Comparison of ENCODE assay signal across 2 cellular contexts in the genomic region with DNA sequence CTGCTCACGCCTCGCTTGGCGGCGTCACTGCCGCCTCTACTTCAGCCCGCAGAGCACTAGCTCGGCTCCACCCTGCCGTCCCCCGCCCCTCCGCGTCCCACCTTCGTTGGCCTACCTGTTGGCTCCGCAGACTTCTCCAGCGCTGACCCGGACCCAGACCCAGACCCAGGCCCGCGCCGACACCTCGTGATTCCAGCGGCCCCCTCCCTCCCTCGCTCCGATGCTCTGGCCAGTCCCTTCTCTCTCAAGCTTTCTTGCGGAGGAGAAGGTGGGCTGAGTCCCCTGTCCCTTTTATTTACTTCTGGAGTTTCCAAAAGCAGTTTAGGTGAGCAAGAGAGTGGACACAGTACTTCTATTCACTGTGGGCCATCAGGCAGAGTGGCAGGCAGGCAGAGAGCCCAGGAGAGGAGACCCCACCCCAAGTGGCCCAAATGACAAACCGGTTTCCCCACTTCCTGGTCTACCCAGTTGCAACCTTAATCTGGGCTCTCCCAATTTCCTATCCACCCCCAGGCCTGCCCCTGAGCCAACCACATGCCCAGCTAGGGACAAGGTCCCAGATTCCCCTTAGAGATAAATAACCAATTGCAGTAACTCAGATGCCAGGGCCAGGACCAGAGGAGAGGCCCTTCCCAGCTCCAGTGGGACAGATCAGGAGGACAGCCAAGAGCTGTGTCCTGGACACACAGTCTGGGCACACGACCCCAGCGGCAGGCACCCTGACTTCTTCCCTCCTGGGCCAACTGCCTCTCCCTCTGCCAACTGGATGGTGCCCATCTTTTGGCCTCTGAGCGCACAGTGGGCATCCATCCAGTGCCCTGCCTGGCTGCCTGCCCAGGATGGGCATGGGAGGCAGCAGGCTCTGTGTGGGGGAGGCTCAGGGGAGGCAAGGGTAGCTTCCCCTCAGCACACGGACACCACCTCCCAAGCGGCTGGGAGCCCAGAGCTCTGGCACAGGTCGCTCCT.
TF ChIP-seq lines count a peak whose summit lies in the region.

No MANE protein-coding gene starts in this region.

TF ChIP-seq in H1, 55 proteins besides CTCF, POLR2A, EP300 and RAD21:
- 0 out of 2 replicates have a peak, but pooled peaks have one; percentile 11 for TF ChIP-seq SP1 (IDR thresholded peaks at IDR 0.05; ENCODE audit: low read depth, low read length)
- TF ChIP-seq, protein P1, sequence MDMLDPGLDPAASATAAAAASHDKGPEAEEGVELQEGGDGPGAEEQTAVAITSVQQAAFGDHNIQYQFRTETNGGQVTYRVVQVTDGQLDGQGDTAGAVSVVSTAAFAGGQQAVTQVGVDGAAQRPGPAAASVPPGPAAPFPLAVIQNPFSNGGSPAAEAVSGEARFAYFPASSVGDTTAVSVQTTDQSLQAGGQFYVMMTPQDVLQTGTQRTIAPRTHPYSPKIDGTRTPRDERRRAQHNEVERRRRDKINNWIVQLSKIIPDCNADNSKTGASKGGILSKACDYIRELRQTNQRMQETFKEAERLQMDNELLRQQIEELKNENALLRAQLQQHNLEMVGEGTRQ (IDR thresholded peaks at IDR 0.05; ENCODE audit: low read length), result no peak
- no peak for TF ChIP-seq RBBP5 (IDR thresholded peaks at IDR 0.05; ENCODE audit: borderline replicate concordance, low read depth, low read length)
- TF ChIP-seq, protein P2, sequence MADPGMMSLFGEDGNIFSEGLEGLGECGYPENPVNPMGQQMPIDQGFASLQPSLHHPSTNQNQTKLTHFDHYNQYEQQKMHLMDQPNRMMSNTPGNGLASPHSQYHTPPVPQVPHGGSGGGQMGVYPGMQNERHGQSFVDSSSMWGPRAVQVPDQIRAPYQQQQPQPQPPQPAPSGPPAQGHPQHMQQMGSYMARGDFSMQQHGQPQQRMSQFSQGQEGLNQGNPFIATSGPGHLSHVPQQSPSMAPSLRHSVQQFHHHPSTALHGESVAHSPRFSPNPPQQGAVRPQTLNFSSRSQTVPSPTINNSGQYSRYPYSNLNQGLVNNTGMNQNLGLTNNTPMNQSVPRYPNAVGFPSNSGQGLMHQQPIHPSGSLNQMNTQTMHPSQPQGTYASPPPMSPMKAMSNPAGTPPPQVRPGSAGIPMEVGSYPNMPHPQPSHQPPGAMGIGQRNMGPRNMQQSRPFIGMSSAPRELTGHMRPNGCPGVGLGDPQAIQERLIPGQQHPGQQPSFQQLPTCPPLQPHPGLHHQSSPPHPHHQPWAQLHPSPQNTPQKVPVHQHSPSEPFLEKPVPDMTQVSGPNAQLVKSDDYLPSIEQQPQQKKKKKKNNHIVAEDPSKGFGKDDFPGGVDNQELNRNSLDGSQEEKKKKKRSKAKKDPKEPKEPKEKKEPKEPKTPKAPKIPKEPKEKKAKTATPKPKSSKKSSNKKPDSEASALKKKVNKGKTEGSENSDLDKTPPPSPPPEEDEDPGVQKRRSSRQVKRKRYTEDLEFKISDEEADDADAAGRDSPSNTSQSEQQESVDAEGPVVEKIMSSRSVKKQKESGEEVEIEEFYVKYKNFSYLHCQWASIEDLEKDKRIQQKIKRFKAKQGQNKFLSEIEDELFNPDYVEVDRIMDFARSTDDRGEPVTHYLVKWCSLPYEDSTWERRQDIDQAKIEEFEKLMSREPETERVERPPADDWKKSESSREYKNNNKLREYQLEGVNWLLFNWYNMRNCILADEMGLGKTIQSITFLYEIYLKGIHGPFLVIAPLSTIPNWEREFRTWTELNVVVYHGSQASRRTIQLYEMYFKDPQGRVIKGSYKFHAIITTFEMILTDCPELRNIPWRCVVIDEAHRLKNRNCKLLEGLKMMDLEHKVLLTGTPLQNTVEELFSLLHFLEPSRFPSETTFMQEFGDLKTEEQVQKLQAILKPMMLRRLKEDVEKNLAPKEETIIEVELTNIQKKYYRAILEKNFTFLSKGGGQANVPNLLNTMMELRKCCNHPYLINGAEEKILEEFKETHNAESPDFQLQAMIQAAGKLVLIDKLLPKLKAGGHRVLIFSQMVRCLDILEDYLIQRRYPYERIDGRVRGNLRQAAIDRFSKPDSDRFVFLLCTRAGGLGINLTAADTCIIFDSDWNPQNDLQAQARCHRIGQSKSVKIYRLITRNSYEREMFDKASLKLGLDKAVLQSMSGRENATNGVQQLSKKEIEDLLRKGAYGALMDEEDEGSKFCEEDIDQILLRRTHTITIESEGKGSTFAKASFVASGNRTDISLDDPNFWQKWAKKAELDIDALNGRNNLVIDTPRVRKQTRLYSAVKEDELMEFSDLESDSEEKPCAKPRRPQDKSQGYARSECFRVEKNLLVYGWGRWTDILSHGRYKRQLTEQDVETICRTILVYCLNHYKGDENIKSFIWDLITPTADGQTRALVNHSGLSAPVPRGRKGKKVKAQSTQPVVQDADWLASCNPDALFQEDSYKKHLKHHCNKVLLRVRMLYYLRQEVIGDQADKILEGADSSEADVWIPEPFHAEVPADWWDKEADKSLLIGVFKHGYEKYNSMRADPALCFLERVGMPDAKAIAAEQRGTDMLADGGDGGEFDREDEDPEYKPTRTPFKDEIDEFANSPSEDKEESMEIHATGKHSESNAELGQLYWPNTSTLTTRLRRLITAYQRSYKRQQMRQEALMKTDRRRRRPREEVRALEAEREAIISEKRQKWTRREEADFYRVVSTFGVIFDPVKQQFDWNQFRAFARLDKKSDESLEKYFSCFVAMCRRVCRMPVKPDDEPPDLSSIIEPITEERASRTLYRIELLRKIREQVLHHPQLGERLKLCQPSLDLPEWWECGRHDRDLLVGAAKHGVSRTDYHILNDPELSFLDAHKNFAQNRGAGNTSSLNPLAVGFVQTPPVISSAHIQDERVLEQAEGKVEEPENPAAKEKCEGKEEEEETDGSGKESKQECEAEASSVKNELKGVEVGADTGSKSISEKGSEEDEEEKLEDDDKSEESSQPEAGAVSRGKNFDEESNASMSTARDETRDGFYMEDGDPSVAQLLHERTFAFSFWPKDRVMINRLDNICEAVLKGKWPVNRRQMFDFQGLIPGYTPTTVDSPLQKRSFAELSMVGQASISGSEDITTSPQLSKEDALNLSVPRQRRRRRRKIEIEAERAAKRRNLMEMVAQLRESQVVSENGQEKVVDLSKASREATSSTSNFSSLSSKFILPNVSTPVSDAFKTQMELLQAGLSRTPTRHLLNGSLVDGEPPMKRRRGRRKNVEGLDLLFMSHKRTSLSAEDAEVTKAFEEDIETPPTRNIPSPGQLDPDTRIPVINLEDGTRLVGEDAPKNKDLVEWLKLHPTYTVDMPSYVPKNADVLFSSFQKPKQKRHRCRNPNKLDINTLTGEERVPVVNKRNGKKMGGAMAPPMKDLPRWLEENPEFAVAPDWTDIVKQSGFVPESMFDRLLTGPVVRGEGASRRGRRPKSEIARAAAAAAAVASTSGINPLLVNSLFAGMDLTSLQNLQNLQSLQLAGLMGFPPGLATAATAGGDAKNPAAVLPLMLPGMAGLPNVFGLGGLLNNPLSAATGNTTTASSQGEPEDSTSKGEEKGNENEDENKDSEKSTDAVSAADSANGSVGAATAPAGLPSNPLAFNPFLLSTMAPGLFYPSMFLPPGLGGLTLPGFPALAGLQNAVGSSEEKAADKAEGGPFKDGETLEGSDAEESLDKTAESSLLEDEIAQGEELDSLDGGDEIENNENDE (IDR thresholded peaks at IDR 0.05; ENCODE audit: insufficient replicate concordance, low read length), result no peak
- TF ChIP-seq CREB1 (IDR thresholded peaks at IDR 0.05), result no peak
- TF ChIP-seq CEBPB (IDR thresholded peaks at IDR 0.05; ENCODE audit: low read depth, low read length), result no peak
- TF ChIP-seq ASH2L (IDR thresholded peaks at IDR 0.05; ENCODE audit: low read length), result peak; percentile 43
- no peak for TF ChIP-seq SIX5 (IDR thresholded peaks at IDR 0.05; ENCODE audit: low read depth, low read length)
- TF ChIP-seq EGR1 (IDR thresholded peaks at IDR 0.05; ENCODE audit: borderline replicate concordance, low read depth, low read length), result no peak
- no peak for TF ChIP-seq CBX5 (IDR thresholded peaks at IDR 0.05; ENCODE audit: low read depth, low read length)

TF ChIP-seq in HEK293T, 16 proteins besides CTCF, POLR2A, EP300 and RAD21:
- TF ChIP-seq NFRKB (IDR thresholded peaks at IDR 0.05) (no peak), SP1 (IDR thresholded peaks at IDR 0.05) (no peak), FOXA1 (IDR thresholded peaks at IDR 0.05) (no peak), SUZ12 (IDR thresholded peaks at IDR 0.05) (no peak), FOXK2 (IDR thresholded peaks at IDR 0.05) (no peak), BHLHE40 (IDR thresholded peaks at IDR 0.05; ENCODE audit: borderline replicate concordance) (no peak), ARNT (IDR thresholded peaks at IDR 0.05) (no peak), L3MBTL2 (conservative IDR thresholded peaks at IDR 0.05) (no peak), HDGF (IDR thresholded peaks at IDR 0.05; ENCODE audit: borderline replicate concordance) (no peak), FOXM1 (IDR thresholded peaks at IDR 0.05; ENCODE audit: borderline replicate concordance) (no peak), ZNF384 (IDR thresholded peaks at IDR 0.05) (no peak), ELF4 (IDR thresholded peaks at IDR 0.05) (no peak), LEF1 (IDR thresholded peaks at IDR 0.05; ENCODE audit: borderline replicate concordance) (no peak)
- TF ChIP-seq, protein P3, sequence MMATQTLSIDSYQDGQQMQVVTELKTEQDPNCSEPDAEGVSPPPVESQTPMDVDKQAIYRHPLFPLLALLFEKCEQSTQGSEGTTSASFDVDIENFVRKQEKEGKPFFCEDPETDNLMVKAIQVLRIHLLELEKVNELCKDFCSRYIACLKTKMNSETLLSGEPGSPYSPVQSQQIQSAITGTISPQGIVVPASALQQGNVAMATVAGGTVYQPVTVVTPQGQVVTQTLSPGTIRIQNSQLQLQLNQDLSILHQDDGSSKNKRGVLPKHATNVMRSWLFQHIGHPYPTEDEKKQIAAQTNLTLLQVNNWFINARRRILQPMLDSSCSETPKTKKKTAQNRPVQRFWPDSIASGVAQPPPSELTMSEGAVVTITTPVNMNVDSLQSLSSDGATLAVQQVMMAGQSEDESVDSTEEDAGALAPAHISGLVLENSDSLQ (IDR thresholded peaks at IDR 0.05), result no peak
